29 cellular contexts compared by ENCODE assay signal in genomic region chr5:1464511-1464910, GRCh38. TPM values are rescaled to one million over a fixed set of nuclear protein-coding genes. Genes with fewer than 3 reads are reported as not detected.
"Had no signal": no experiment of that assay in that cellular context is flagged by ENCODE, and none has a peak within 500 bp of the region (broad histone marks: within the 10 kb centered on the region; RNA-seq: fewer than 3 reads in every experiment).

No MANE protein-coding gene starts in this region.

- H3K27me3 ChIP-seq: cardiac muscle cell, foreskin keratinocyte, hepatocyte, neutrophil, pancreas, right atrium auricular region, transverse colon, uterus had no signal

- ATAC-seq: activated naive CD8-positive, alpha-beta T cell treated with anti-CD3 and anti-CD28 coated beads, Interleukin-2, amount 50 U/mL, for 24 hours; activated T-cell treated with anti-CD3 and anti-CD28 coated beads, Interleukin-2, amount 50 U/mL, for 72 hours; foreskin keratinocyte; left lobe of liver; natural killer cell treated with Interleukin-12 subunit alpha and Interleukin-12 subunit beta and Interleukin-15 and Interleukin-18, amount 100 ng/mL, for 72 hours; pancreas; psoas muscle; WTC11 had no signal

- H3K36me3 ChIP-seq: uterus had no signal

- H3K79me2 ChIP-seq: hepatocyte had no signal

- H3K27ac Mint-ChIP-seq: activated naive CD8-positive, alpha-beta T cell treated with anti-CD3 and anti-CD28 coated beads, Interleukin-2, amount 50 U/mL, for 24 hours; activated T-cell treated with anti-CD3 and anti-CD28 coated beads, Interleukin-2, amount 50 U/mL, for 72 hours; natural killer cell treated with Interleukin-12 subunit alpha and Interleukin-12 subunit beta and Interleukin-15 and Interleukin-18, amount 100 ng/mL, for 72 hours; WTC11 had no signal

- H3K4me3 ChIP-seq: cardiac muscle cell, hepatocyte, lung, pancreas, psoas muscle, right atrium auricular region, transverse colon, uterus had no signal

- H3K4me3 Mint-ChIP-seq: activated naive CD8-positive, alpha-beta T cell treated with anti-CD3 and anti-CD28 coated beads, Interleukin-2, amount 50 U/mL, for 24 hours; activated T-cell treated with anti-CD3 and anti-CD28 coated beads, Interleukin-2, amount 50 U/mL, for 72 hours; immature natural killer cell; natural killer cell treated with Interleukin-12 subunit alpha and Interleukin-12 subunit beta and Interleukin-15 and Interleukin-18, amount 100 ng/mL, for 72 hours; WTC11 had no signal

- H3K9me3 Mint-ChIP-seq: immature natural killer cell had no signal

- FAIRE-seq: endometrium, pancreas had no signal

- DNase-seq: activated CD4-positive, alpha-beta T cell treated with anti-CD3 and anti-CD28 coated beads, Interleukin-2, amount 50 U/mL, for 48 hours; activated CD8-positive, alpha-beta memory T cell treated with anti-CD3 and anti-CD28 coated beads, Interleukin-2, amount 50 U/mL, for 48 hours; activated effector memory CD4-positive, alpha-beta T cell treated with Interleukin-2 at 50 U/mL for 16 hours; activated naive CD4-positive, alpha-beta T cell treated with anti-CD3 and anti-CD28 coated beads, Interleukin-2, amount 50 U/mL, for 16 hours; activated naive CD8-positive, alpha-beta T cell treated with anti-CD3 and anti-CD28 coated beads, Interleukin-2, amount 50 U/mL, for 24 hours; activated T-cell treated with anti-CD3 and anti-CD28 coated beads, Interleukin-2, amount 50 U/mL, for 72 hours; foreskin keratinocyte; immature natural killer cell; psoas muscle; stimulated activated CD4-positive, alpha-beta T cell treated with anti-CD3 and anti-CD28 coated beads, Interleukin-12 subunit alpha, Interleukin-12 subunit beta, amount 100 ng/mL, for 4 hours; stimulated activated CD4-positive, alpha-beta T cell treated with anti-CD3 and anti-CD28 coated beads, Interleukin-4, amount 100 ng/mL, for 4 hours; T-helper 1 cell; T1000; transverse colon; uterus had no signal

- H3K9me3 ChIP-seq: neutrophil, pancreas, psoas muscle, right atrium auricular region, transverse colon, uterus had no signal

- H2AFZ ChIP-seq: hepatocyte had no signal

- H3K4me1 ChIP-seq: foreskin keratinocyte, pancreas, psoas muscle, right atrium auricular region, transverse colon, uterus had no signal

- H3K27me3 Mint-ChIP-seq: activated naive CD8-positive, alpha-beta T cell treated with anti-CD3 and anti-CD28 coated beads, Interleukin-2, amount 50 U/mL, for 24 hours; natural killer cell treated with Interleukin-12 subunit alpha and Interleukin-12 subunit beta and Interleukin-15 and Interleukin-18, amount 100 ng/mL, for 72 hours had no signal

- H3K27ac ChIP-seq: cardiac muscle cell, foreskin keratinocyte, hepatocyte, pancreas, psoas muscle, right atrium auricular region, transverse colon, uterus had no signal

- H3K4me2 ChIP-seq: hepatocyte had no signal

- H3K4me1 Mint-ChIP-seq: WTC11 had no signal

RNA-seq across cellular contexts. Expression of gene SLC6A3, which starts 19.3 kb away (rescaled TPM):
- total RNA-seq: activated T-cell treated with anti-CD3 and anti-CD28 coated beads, Interleukin-2, amount 50 U/mL, for 72 hours; cardiac muscle cell; foreskin keratinocyte; glomerular endothelial cell; hepatocyte; kidney epithelial cell; left lobe of liver; natural killer cell treated with Interleukin-12 subunit alpha and Interleukin-12 subunit beta and Interleukin-15 and Interleukin-18, amount 100 ng/mL, for 72 hours; pancreas; psoas muscle; skeletal muscle tissue; temporal lobe; transverse colon had no signal
- polyA plus RNA-seq: cardiac muscle cell, foreskin keratinocyte, hepatocyte, immature natural killer cell, pancreas had no signal
